Comparison of ENCODE assay signal across 18 cellular contexts in genomic region chr7:46432666-46433065, GRCh38.
DNase-seq lines count a peak whose midpoint lies in the region; ATAC-seq and TF ChIP-seq lines count a peak whose summit lies in the region.
"Had no signal": no experiment of that assay in that cellular context is flagged by ENCODE, and none has a peak within 500 bp of the region (broad histone marks: within the 10 kb centered on the region; RNA-seq: fewer than 3 reads in every experiment).

No MANE protein-coding gene starts in this region.

- no peaks in the 10 kb centered on the region for H3K27me3 ChIP-seq in breast epithelium
- no peaks in the 10 kb centered on the region for H3K27me3 ChIP-seq in CD4-positive, alpha-beta memory T cell (ENCODE audit: insufficient read depth, low read length)
- H3K27me3 ChIP-seq in naive thymus-derived CD4-positive, alpha-beta T cell (ENCODE audit: control insufficient read depth in 2 of 2, insufficient read depth in 2 of 2, low read length in 2 of 2), result no peaks in the 10 kb centered on the region
- H3K27me3 ChIP-seq: body of pancreas, gastroesophageal sphincter, neural progenitor cell, right lobe of liver had no signal

- H3K9me3 Mint-ChIP-seq in MCF 10A (ENCODE audit: unreplicated experiment), result peaks cover 18% of the 10 kb centered on the region
- H3K9me3 Mint-ChIP-seq in CD4-positive, alpha-beta memory T cell, result peaks cover under 1 to 11% (median 7%) of the 10 kb centered on the region in 8 donors
- H3K9me3 Mint-ChIP-seq in naive thymus-derived CD4-positive, alpha-beta T cell, result peaks cover 0 to 27% (median 11%) of the 10 kb centered on the region in 11 donors

- intact Hi-C loops in MCF 10A (cut with micrococcal nuclease), result no loop called here
- intact Hi-C loops in breast epithelium (cut with DNase I; ENCODE audit: low total_unique reads), result no loop called here
- intact Hi-C loops in Right ventricle myocardium inferior (cut with DNase I), result no loop called here
- intact Hi-C loops in CD4-positive, alpha-beta memory T cell (cut with micrococcal nuclease), result no loop called here
- intact Hi-C loops in naive thymus-derived CD4-positive, alpha-beta T cell (cut with micrococcal nuclease), result no loop called here

- no peaks in the 10 kb centered on the region for H3K27me3 Mint-ChIP-seq in MCF 10A (ENCODE audit: insufficient read depth, unreplicated experiment)
- H3K27me3 Mint-ChIP-seq in CD4-positive, alpha-beta memory T cell, result no peaks in the 10 kb centered on the region
- H3K27me3 Mint-ChIP-seq in naive thymus-derived CD4-positive, alpha-beta T cell, result no peaks in the 10 kb centered on the region
- H3K27me3 Mint-ChIP-seq: memory B cell had no signal

- no peak for TF ChIP-seq CTCF in MCF 10A (IDR thresholded peaks at IDR 0.05; ENCODE audit: unreplicated experiment)
- TF ChIP-seq CTCF in breast epithelium (IDR thresholded peaks at IDR 0.05), result no peak
- TF ChIP-seq CTCF in fibroblast of pulmonary artery (IDR thresholded peaks at IDR 0.05; ENCODE audit: low read length, missing control alignments), result no peak

- CTCF ChIA-PET in MCF 10A (lab: Yijun Ruan, JAX), result interaction anchor here (0.6 to 1.8 kb wide), 2 partner anchors 11 to 681 kb away, joined by 3 read pairs; no protein-coding TSS in a partner anchor
- CTCF ChIA-PET in CD4-positive, alpha-beta memory T cell (lab: Charles Lee; ENCODE audit: partially characterized antibody), result no interaction called here
- CTCF ChIA-PET in naive thymus-derived CD4-positive, alpha-beta T cell (lab: Charles Lee), result no interaction called here

- H3K4me3 ChIP-seq in breast epithelium, result no peak overlapping the region
- no peak overlapping the region for H3K4me3 ChIP-seq in fibroblast of pulmonary artery (replicated peaks; ENCODE audit: low read depth, low read length)
- no peak overlapping the region for H3K4me3 ChIP-seq in CD4-positive, alpha-beta memory T cell (ENCODE audit: low read length in 2 of 2)
- H3K4me3 ChIP-seq in naive thymus-derived CD4-positive, alpha-beta T cell (ENCODE audit: low read length), result no peak overlapping the region
- H3K4me3 ChIP-seq: body of pancreas, gastroesophageal sphincter, neural progenitor cell, right lobe of liver had no signal

- no peak overlapping the region for H3K4me3 Mint-ChIP-seq in MCF 10A (ENCODE audit: unreplicated experiment)
- H3K4me3 Mint-ChIP-seq in CD4-positive, alpha-beta memory T cell, result no peak overlapping the region
- H3K4me3 Mint-ChIP-seq in naive thymus-derived CD4-positive, alpha-beta T cell, result no peak overlapping the region
- H3K4me3 Mint-ChIP-seq: activated naive CD4-positive, alpha-beta T cell treated with anti-CD3 and anti-CD28 coated beads for 36 hours; memory B cell; neural progenitor cell had no signal

- BruUV-seq in MCF 10A (replicated peaks; lab: Mats Ljungman, UMichigan), result no TSS peak

- H3K36me3 ChIP-seq in breast epithelium, result no peaks in the 10 kb centered on the region
- no peaks in the 10 kb centered on the region for H3K36me3 ChIP-seq in CD4-positive, alpha-beta memory T cell (ENCODE audit: insufficient read depth, low read length)
- H3K36me3 ChIP-seq in naive thymus-derived CD4-positive, alpha-beta T cell (ENCODE audit: control insufficient read depth in 2 of 3, insufficient read depth in 3 of 3, low read length in 3 of 3), result no peaks in the 10 kb centered on the region
- H3K36me3 ChIP-seq: gastroesophageal sphincter, neural progenitor cell, right lobe of liver had no signal

- no peak for ATAC-seq in Right ventricle myocardium inferior
- ATAC-seq in naive thymus-derived CD4-positive, alpha-beta T cell, result no peak
- ATAC-seq: body of pancreas, gastroesophageal sphincter, right lobe of liver had no signal

- H3K27ac Mint-ChIP-seq in MCF 10A (ENCODE audit: low read depth, unreplicated experiment), result peak overlapping the region; percentile 74
- peak overlapping the region in 1 of 7 donors; percentile 17 for H3K27ac Mint-ChIP-seq in CD4-positive, alpha-beta memory T cell
- no peak overlapping the region for H3K27ac Mint-ChIP-seq in naive thymus-derived CD4-positive, alpha-beta T cell
- H3K27ac Mint-ChIP-seq: activated naive CD4-positive, alpha-beta T cell treated with anti-CD3 and anti-CD28 coated beads for 36 hours; memory B cell; neural progenitor cell had no signal

- H3K9me3 ChIP-seq in breast epithelium, result peaks cover 0 to 19% of the 10 kb centered on the region in 2 donors
- no peaks in the 10 kb centered on the region for H3K9me3 ChIP-seq in CD4-positive, alpha-beta memory T cell (ENCODE audit: control insufficient read depth in 1 of 2, low read length in 2 of 2)
- H3K9me3 ChIP-seq in naive thymus-derived CD4-positive, alpha-beta T cell (ENCODE audit: control insufficient read depth in 2 of 3, low read length in 3 of 3), result no peaks in the 10 kb centered on the region
- H3K9me3 ChIP-seq: right lobe of liver had no signal

- POLR2A ChIA-PET in MCF 10A (lab: Yijun Ruan, JAX), result interaction anchor here (0.5 to 1.4 kb wide), 2 partner anchors 325 to 500 kb away, joined by 3 to 4 read pairs; no protein-coding TSS in a partner anchor
- POLR2A ChIA-PET in CD4-positive, alpha-beta memory T cell (lab: Charles Lee; ENCODE audit: partially characterized antibody), result no interaction called here
- POLR2A ChIA-PET in naive thymus-derived CD4-positive, alpha-beta T cell (lab: Charles Lee), result no interaction called here

- TF ChIP-seq POLR2A in breast epithelium (IDR thresholded peaks at IDR 0.05), result no peak

- H3K27ac ChIP-seq in breast epithelium, result no peak overlapping the region
- no peak overlapping the region for H3K27ac ChIP-seq in CD4-positive, alpha-beta memory T cell (ENCODE audit: low read depth, low read length)
- no peak overlapping the region for H3K27ac ChIP-seq in naive thymus-derived CD4-positive, alpha-beta T cell (ENCODE audit: low read depth, low read length)
- H3K27ac ChIP-seq: body of pancreas, gastroesophageal sphincter, neural progenitor cell, right lobe of liver had no signal

- no peaks in the 10 kb centered on the region for H3K36me3 Mint-ChIP-seq in MCF 10A (ENCODE audit: insufficient read depth, unreplicated experiment)
- no peaks in the 10 kb centered on the region for H3K36me3 Mint-ChIP-seq in CD4-positive, alpha-beta memory T cell
- no peaks in the 10 kb centered on the region for H3K36me3 Mint-ChIP-seq in naive thymus-derived CD4-positive, alpha-beta T cell
- H3K36me3 Mint-ChIP-seq: memory B cell, neural progenitor cell had no signal

- no peaks in the 10 kb centered on the region for H3K4me1 ChIP-seq in breast epithelium
- H3K4me1 ChIP-seq in CD4-positive, alpha-beta memory T cell (ENCODE audit: insufficient read depth, low read length), result no peaks in the 10 kb centered on the region
- no peaks in the 10 kb centered on the region for H3K4me1 ChIP-seq in naive thymus-derived CD4-positive, alpha-beta T cell (ENCODE audit: control insufficient read depth in 2 of 2, insufficient read depth in 2 of 2, low read length in 2 of 2)
- H3K4me1 ChIP-seq: body of pancreas, gastroesophageal sphincter, neural progenitor cell, right lobe of liver had no signal

- DNase-seq in MCF 10A (ENCODE audit: unreplicated experiment), result peak; percentile 77
- DNase-seq in breast epithelium (ENCODE audit: low spot score in 2 of 2), result no peak
- DNase-seq in T1000 (lab: John Stamatoyannopoulos, UW), result peak; percentile 49
- peak; percentile 82 for DNase-seq in fibroblast of pulmonary artery (ENCODE audit: low read depth)
- no peak for DNase-seq in Right ventricle myocardium inferior (ENCODE audit: missing footprints)
- no peak for DNase-seq in CD4-positive, alpha-beta memory T cell
- DNase-seq in NCI-H345 (lab: John Stamatoyannopoulos, UW), result no peak
- DNase-seq in naive thymus-derived CD4-positive, alpha-beta T cell, result no peak
- DNase-seq: activated CD4-positive, alpha-beta T cell treated with anti-CD3 and anti-CD28 coated beads for 4 hours; activated naive CD4-positive, alpha-beta T cell treated with anti-CD3 and anti-CD28 coated beads for 36 hours; body of pancreas; GOT3; right lobe of liver; SHP77 treated with DMSO at 0.1 percent for 48 hours; stimulated activated CD4-positive, alpha-beta T cell treated with anti-CD3 and anti-CD28 coated beads, Interleukin-4, amount 100 ng/mL, for 24 hours had no signal

- H3K4me1 Mint-ChIP-seq in MCF 10A (ENCODE audit: insufficient read depth, unreplicated experiment), result peaks cover 23% of the 10 kb centered on the region
- no peaks in the 10 kb centered on the region for H3K4me1 Mint-ChIP-seq in CD4-positive, alpha-beta memory T cell
- no peaks in the 10 kb centered on the region for H3K4me1 Mint-ChIP-seq in naive thymus-derived CD4-positive, alpha-beta T cell
- H3K4me1 Mint-ChIP-seq: memory B cell, neural progenitor cell had no signal

Comparison
In these comparisons a context has a peak if more than half of its experiments do, and no peak if none do; other contexts are left out.
1. DNase-seq: peak in MCF 10A (single experiment), T1000 (single experiment) and fibroblast of pulmonary artery (single experiment); none in breast epithelium (0 of 2), Right ventricle myocardium inferior (single experiment), CD4-positive, alpha-beta memory T cell (0 of 5), NCI-H345 (single experiment) and naive thymus-derived CD4-positive, alpha-beta T cell (0 of 9).